In the genomic region with DNA sequence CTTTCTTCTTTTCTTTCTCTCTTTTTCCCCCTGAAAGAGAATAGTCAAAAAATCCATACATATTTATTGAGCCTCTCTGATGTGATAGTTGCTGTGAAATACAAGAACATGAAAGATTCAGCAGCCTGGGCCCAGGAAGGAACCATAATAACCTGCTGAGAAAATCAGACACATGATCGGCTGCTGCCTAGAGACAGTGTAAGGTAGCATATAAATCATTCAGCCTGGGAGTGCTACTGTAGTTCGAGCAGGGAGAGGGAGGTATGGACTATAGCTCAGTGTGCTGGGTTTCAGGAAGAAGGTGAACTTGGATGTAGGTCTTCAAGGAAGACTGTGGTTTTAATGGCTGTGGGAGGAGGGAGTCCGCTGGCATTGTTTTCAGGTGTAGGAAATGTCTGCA, we compare ENCODE assay signal across 28 cellular contexts.
DNase-seq lines count a peak whose midpoint lies in the region; ATAC-seq, FAIRE-seq and TF ChIP-seq lines count a peak whose summit lies in the region.
"Had no signal": no experiment of that assay in that cellular context is flagged by ENCODE, and none has a peak within 500 bp of the region (broad histone marks: within the 10 kb centered on the region; RNA-seq: fewer than 3 reads in every experiment).

No MANE protein-coding gene starts in this region.

- intact Hi-C loops in psoas muscle (cut with DNase I) (no loop called here), pancreas (cut with DNase I) (no loop called here)

- no peak for TF ChIP-seq RAD21 in A549 (conservative IDR thresholded peaks at IDR 0.05 in 1 of 2, IDR thresholded peaks at IDR 0.05 in 1 of 2)

- H3K27ac ChIP-seq in A549 (peak overlapping the region; percentile 87 to 98), psoas muscle (peak overlapping the region; percentile 10), pancreas (no peak overlapping the region)
- H3K27ac ChIP-seq: SJCRH30 had no signal

- H3K4me3 ChIP-seq in A549 (no peak overlapping the region), psoas muscle (no peak overlapping the region), pancreas (no peak overlapping the region)
- H3K4me3 ChIP-seq: GM12878, MG63, SJCRH30 had no signal

- DNase-seq in A549 (ENCODE audit: low read depth in 1 of 2, low spot score in 1 of 2) (no peak), NCI-H69 (lab: John Stamatoyannopoulos, UW) (peak; percentile 78), left kidney (ENCODE audit: low read depth, low spot score) (peak; percentile 88), psoas muscle (no peak), pancreas (no peak), HK-2 (ENCODE audit: unreplicated experiment) (no peak)
- DNase-seq: C1 segment of cervical spinal cord; CD4-positive, alpha-beta memory T cell; COR-L47; DMS79; EL; GDM1; IMR-90; KG1; MG63; NCI-H1694 treated with DMSO at 0.1 percent for 48 hours; NCI-H2171 treated with DMSO at 0.1 percent for 48 hours; NCI-H446; NCI-H524 treated with DMSO at 0.1 percent for 48 hours; NCI-H82; NK-92 treated with Interleukin-12 subunit alpha and Interleukin-12 subunit beta, amount 100 ng/mL, for 24 hours; PC-3; SJCRH30 had no signal

- no peaks in the 10 kb centered on the region for H3K9me3 ChIP-seq in A549
- H3K9me3 ChIP-seq in psoas muscle = no peaks in the 10 kb centered on the region
- no peaks in the 10 kb centered on the region for H3K9me3 ChIP-seq in pancreas
- H3K9me3 ChIP-seq: MG63, SJCRH30 had no signal

- POLR2A ChIA-PET in A549 (lab: Yijun Ruan, JAX) = no interaction called here

- no peak for TF ChIP-seq EP300 in A549 (IDR thresholded peaks at IDR 0.05)

- ATAC-seq in A549 = no peak
- ATAC-seq in psoas muscle = peak in 3 of 4 donors; percentile 39 to 59 (median 52)
- ATAC-seq in pancreas = no peak
- ATAC-seq in HG02981 (IDR thresholded peaks at IDR 0.05; ENCODE audit: unreplicated experiment) = no peak
- ATAC-seq: GM12878, HCT116, PC-3, SK-N-SH treated with all-trans-retinoic acid at 6 μM for 48 hours had no signal

- no peak for TF ChIP-seq POLR2A in A549 (IDR thresholded peaks at IDR 0.05; ENCODE audit: low read length)

- H3K4me2 ChIP-seq in A549 = peak overlapping the region; percentile 64; the same call in 1 of the 3 replicates

- TF ChIP-seq CTCF in A549 (IDR thresholded peaks at IDR 0.05) (no peak), psoas muscle (IDR thresholded peaks at IDR 0.05) (no peak), pancreas (IDR thresholded peaks at IDR 0.05) (no peak)

- peaks cover 97% of the 10 kb centered on the region for H3K4me1 ChIP-seq in A549
- H3K4me1 ChIP-seq in psoas muscle = no peaks in the 10 kb centered on the region
- no peaks in the 10 kb centered on the region for H3K4me1 ChIP-seq in pancreas
- H3K4me1 ChIP-seq: SJCRH30 had no signal

- WGBS in A549 (ENCODE audit: missing lambda C conversion rate) = 82% methylated on average over 3 of the region's 3 CpGs
- WGBS in psoas muscle, 3 donors = 53 to 80% (median 55%) methylated on average over 3 of the region's 3 CpGs
- 87 to 90% methylated on average over 3 of the region's 3 CpGs for WGBS in pancreas, 2 donors

- H3K36me3 ChIP-seq in psoas muscle (ENCODE audit: insufficient read depth in 1 of 2, low read depth in 1 of 2) = peaks cover 0 to 14% of the 10 kb centered on the region in 2 donors
- no peaks in the 10 kb centered on the region for H3K36me3 ChIP-seq in pancreas
- H3K36me3 ChIP-seq: MG63, SJCRH30 had no signal

- H3K27me3 ChIP-seq in psoas muscle (ENCODE audit: insufficient read depth in 3 of 3, low read length in 2 of 3) (no peaks in the 10 kb centered on the region), pancreas (no peaks in the 10 kb centered on the region)
- H3K27me3 ChIP-seq: MG63, SJCRH30 had no signal

- CTCF ChIA-PET in A549 (lab: Yijun Ruan, JAX) = interaction anchor here (0.5 to 1.4 kb wide), 3 partner anchors 10 to 161 kb away, joined by 3 to 7 read pairs (median 3); no protein-coding TSS in a partner anchor

- FAIRE-seq in A549 (lab: Jason Lieb, UNC) (no peak), pancreas (lab: Jason Lieb, UNC) (no peak)
- FAIRE-seq: A204.1, GM12878 had no signal

TF ChIP-seq in A549, 52 proteins besides CTCF, POLR2A, EP300 and RAD21:
- TF ChIP-seq ZSCAN20 (CRISPR knock-in tag; IDR thresholded peaks at IDR 0.05) = no peak
- no peak for TF ChIP-seq RCOR1 (IDR thresholded peaks at IDR 0.05; ENCODE audit: low read depth, low read length)
- no peak for TF ChIP-seq RFX5 (IDR thresholded peaks at IDR 0.05)
- TF ChIP-seq SREBF2 (IDR thresholded peaks at IDR 0.05) = no peak
- TF ChIP-seq HOXB13 (CRISPR knock-in tag; IDR thresholded peaks at IDR 0.05; ENCODE audit: low read depth) = no peak

Comparison
In these comparisons a context has a peak if more than half of its experiments do, and no peak if none do; other contexts are left out.
1. ATAC-seq: peak in psoas muscle (3 of 4); none in A549 (0 of 2), pancreas (0 of 4) and HG02981 (single experiment).
2. DNase-seq: peak in NCI-H69 (single experiment) and left kidney (single experiment); none in A549 (0 of 2), psoas muscle (0 of 2), pancreas (0 of 6) and HK-2 (single experiment).
3. H3K27ac ChIP-seq: peak in A549 (2 of 2) and psoas muscle (single experiment); none in pancreas (0 of 4).